In the genomic region with DNA sequence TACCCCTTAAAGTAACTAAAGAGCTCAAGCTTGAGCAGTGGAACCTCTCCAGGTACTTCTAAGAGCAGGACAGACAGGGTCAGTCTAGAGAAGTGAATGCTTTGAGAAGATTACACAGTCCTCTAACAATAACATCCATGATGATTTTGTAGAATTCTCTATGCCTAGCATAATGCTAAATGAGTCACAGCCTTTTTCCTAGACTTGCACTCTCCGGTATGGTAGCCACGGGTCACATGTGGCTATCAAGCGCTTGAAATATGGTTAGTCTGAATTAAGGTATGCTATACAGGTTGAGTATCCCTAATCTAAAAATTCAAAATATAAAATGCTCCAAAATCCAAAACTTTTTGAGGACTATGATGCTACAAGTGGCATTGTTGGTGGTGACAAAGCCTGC, we compare ENCODE assay signal across 12 cellular contexts.
"Had no signal": no experiment of that assay in that cellular context is flagged by ENCODE, and none has a peak within 500 bp of the region (broad histone marks: within the 10 kb centered on the region; RNA-seq: fewer than 3 reads in every experiment).

No MANE protein-coding gene starts in this region.

- H3K27ac ChIP-seq: colonic mucosa, hepatocyte, ovary, uterus had no signal

- ATAC-seq: activated CD4-positive, CD25-positive, alpha-beta regulatory T cell treated with anti-CD3 and anti-CD28 coated beads, Interleukin-2, amount 50 U/mL, for 24 hours; activated naive CD4-positive, alpha-beta T cell treated with anti-CD3 and anti-CD28 coated beads, Interleukin-2, amount 50 U/mL, for 72 hours; stimulated activated naive CD8-positive, alpha-beta T cell treated with anti-CD3 and anti-CD28 coated beads, Interleukin-15, amount 100 ng/mL, for 72 hours had no signal

- H3K27me3 ChIP-seq: colonic mucosa, hepatocyte, ovary, uterus had no signal

- H3K4me1 ChIP-seq: colonic mucosa, uterus had no signal

- H3K9me3 ChIP-seq: colonic mucosa, ovary, uterus had no signal

- H3K4me3 ChIP-seq: colonic mucosa, hepatocyte, ovary, uterus had no signal

- DNase-seq: activated CD4-positive, alpha-beta T cell treated with anti-CD3 and anti-CD28 coated beads, Interleukin-2, amount 50 U/mL, for 4 hours; activated T-cell treated with anti-CD3 and anti-CD28 coated beads, Interleukin-2, amount 50 U/mL, for 1 hour; anterior cingulate cortex; colonic mucosa; effector CD8-positive, alpha-beta T cell; ovary; stimulated activated CD4-positive, alpha-beta T cell treated with anti-CD3 and anti-CD28 coated beads, Interleukin-4, amount 100 ng/mL, for 4 hours; stimulated activated naive CD8-positive, alpha-beta T cell treated with anti-CD3 and anti-CD28 coated beads, Interleukin-15, amount 100 ng/mL, for 72 hours; uterus had no signal

- H2AFZ ChIP-seq: hepatocyte had no signal

- H3K4me2 ChIP-seq: hepatocyte had no signal

- H3K79me2 ChIP-seq: hepatocyte had no signal

- H3K36me3 ChIP-seq: colonic mucosa, ovary, uterus had no signal
